8 cellular contexts compared by ENCODE assay signal in the genomic region with DNA sequence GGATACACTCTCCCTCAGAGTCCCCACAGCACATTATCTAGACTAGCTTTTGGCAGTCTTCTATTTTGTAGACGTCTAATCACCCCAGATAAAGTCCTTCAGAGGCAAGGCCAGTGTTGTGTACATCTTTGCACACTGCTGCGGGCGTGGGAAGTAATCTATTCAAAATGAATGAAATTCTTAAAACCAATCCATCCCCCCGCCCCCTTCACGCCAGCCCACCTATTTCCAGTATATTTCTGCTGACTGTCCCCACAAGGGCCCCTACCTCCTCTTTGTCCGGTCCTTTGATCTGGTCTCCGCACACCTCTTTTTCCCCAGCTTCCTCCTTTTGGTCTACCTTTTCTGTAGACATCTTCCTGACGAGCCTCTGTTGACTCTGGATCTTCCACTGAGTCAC. TPM values are rescaled to one million over a fixed set of nuclear protein-coding genes. Genes with fewer than 3 reads are reported as not detected.
DNase-seq lines count a peak whose midpoint lies in the region; ATAC-seq lines count a peak whose summit lies in the region.

No MANE protein-coding gene starts in this region.

- H3K9ac ChIP-seq in iPS-20b (ENCODE audit: low read depth, low read length), result peak overlapping the region; percentile 87; the same call in 1 of the 2 replicates

- no peaks in the 10 kb centered on the region for H3K27me3 Mint-ChIP-seq in IgD-negative memory B cell
- no peaks in the 10 kb centered on the region for H3K27me3 Mint-ChIP-seq in activated naive CD8-positive, alpha-beta T cell

- H3K4me3 Mint-ChIP-seq in IgD-negative memory B cell, result peak overlapping the region; percentile 90 to 99 (median 94)
- peak overlapping the region; percentile 73 for H3K4me3 Mint-ChIP-seq in activated naive CD8-positive, alpha-beta T cell
- H3K4me3 Mint-ChIP-seq in stimulated activated effector memory CD8-positive, alpha-beta T cell treated with anti-CD3 and anti-CD28 coated beads, Interleukin-12 subunit alpha, Interleukin-12 subunit beta, amount 100 ng/mL, for 72 hours, result peak overlapping the region; percentile 88

- peaks cover 3% of the 10 kb centered on the region for H3K36me3 Mint-ChIP-seq in IgD-negative memory B cell
- H3K36me3 Mint-ChIP-seq in activated naive CD8-positive, alpha-beta T cell, result peaks cover 7% of the 10 kb centered on the region
- peaks cover 70% of the 10 kb centered on the region for H3K36me3 Mint-ChIP-seq in stimulated activated effector memory CD8-positive, alpha-beta T cell treated with anti-CD3 and anti-CD28 coated beads, Interleukin-12 subunit alpha, Interleukin-12 subunit beta, amount 100 ng/mL, for 72 hours

- H3K27ac Mint-ChIP-seq in IgD-negative memory B cell, result peak overlapping the region in 2 of 3 donors; percentile 96
- peak overlapping the region; percentile 78 for H3K27ac Mint-ChIP-seq in activated naive CD8-positive, alpha-beta T cell
- peak overlapping the region; percentile 97 for H3K27ac Mint-ChIP-seq in stimulated activated effector memory CD8-positive, alpha-beta T cell treated with anti-CD3 and anti-CD28 coated beads, Interleukin-12 subunit alpha, Interleukin-12 subunit beta, amount 100 ng/mL, for 72 hours

- H3K4me3 ChIP-seq in iPS-20b (ENCODE audit: low read length), result peak overlapping the region; percentile 88

- DNase-seq in stimulated activated effector memory CD8-positive, alpha-beta T cell treated with anti-CD3 and anti-CD28 coated beads, Interleukin-12 subunit alpha, Interleukin-12 subunit beta, amount 100 ng/mL, for 72 hours (ENCODE audit: low spot score in 2 of 2), result no peak
- no peak for DNase-seq in stimulated activated naive CD4-positive, alpha-beta T cell treated with Interleukin-2 at 50 U/mL for 16 hours (lab: John Stamatoyannopoulos, UW)
- DNase-seq in Kasumi-1 (lab: John Stamatoyannopoulos, UW), result no peak

- no peaks in the 10 kb centered on the region for H3K27me3 ChIP-seq in iPS-20b (ENCODE audit: insufficient read depth, low read length)

- no peaks in the 10 kb centered on the region for H3K9me3 Mint-ChIP-seq in IgD-negative memory B cell
- H3K9me3 Mint-ChIP-seq in activated naive CD8-positive, alpha-beta T cell (ENCODE audit: low read depth), result no peaks in the 10 kb centered on the region
- H3K9me3 Mint-ChIP-seq in stimulated activated effector memory CD8-positive, alpha-beta T cell treated with anti-CD3 and anti-CD28 coated beads, Interleukin-12 subunit alpha, Interleukin-12 subunit beta, amount 100 ng/mL, for 72 hours, result no peaks in the 10 kb centered on the region

- no peaks in the 10 kb centered on the region for H3K9me3 ChIP-seq in iPS-20b (ENCODE audit: insufficient read depth, low read depth, low read length)

- H3K4me1 Mint-ChIP-seq in IgD-negative memory B cell, result peaks cover 28 to 34% (median 29%) of the 10 kb centered on the region in 3 donors
- peaks cover 41% of the 10 kb centered on the region for H3K4me1 Mint-ChIP-seq in activated naive CD8-positive, alpha-beta T cell (ENCODE audit: low read depth)
- H3K4me1 Mint-ChIP-seq in stimulated activated effector memory CD8-positive, alpha-beta T cell treated with anti-CD3 and anti-CD28 coated beads, Interleukin-12 subunit alpha, Interleukin-12 subunit beta, amount 100 ng/mL, for 72 hours, result peaks cover 58% of the 10 kb centered on the region

- no peak for ATAC-seq in stimulated activated effector memory CD8-positive, alpha-beta T cell treated with anti-CD3 and anti-CD28 coated beads, Interleukin-12 subunit alpha, Interleukin-12 subunit beta, amount 100 ng/mL, for 72 hours
- ATAC-seq in GM19395 (IDR thresholded peaks at IDR 0.05; ENCODE audit: unreplicated experiment), result no peak
- ATAC-seq in GM18502 (IDR thresholded peaks at IDR 0.05; ENCODE audit: poor library complexity, unreplicated experiment), result no peak

- peaks cover 31% of the 10 kb centered on the region for H3K36me3 ChIP-seq in iPS-20b (ENCODE audit: insufficient read depth, low read depth, low read length)

- H3K4me1 ChIP-seq in iPS-20b (ENCODE audit: insufficient read depth, low read length), result peaks cover 24% of the 10 kb centered on the region; the same call in 1 of the 2 replicates

- H3K27ac ChIP-seq in iPS-20b (ENCODE audit: low read length), result peak overlapping the region; percentile 41

RNA-seq across cellular contexts. Expression of gene BSCL2, which starts 0.4 kb away (rescaled TPM):
- 48.2 TPM for polyA plus RNA-seq in IgD-negative memory B cell

RNA-seq across cellular contexts. Expression of gene GNG3, which starts 0.6 kb away (rescaled TPM):
- polyA plus RNA-seq in IgD-negative memory B cell, result 13.3 TPM

RNA-seq across cellular contexts. Expression of gene LRRN4CL, which starts 17.5 kb away (rescaled TPM):
- polyA plus RNA-seq in IgD-negative memory B cell, result not detected

RNA-seq across cellular contexts. Expression of gene HNRNPUL2, which starts 20.4 kb away (rescaled TPM):
- polyA plus RNA-seq in IgD-negative memory B cell, result 2.8 TPM

RNA-seq across cellular contexts. Expression of gene TTC9C, which starts 21.4 kb away (rescaled TPM):
- 35.0 TPM for polyA plus RNA-seq in IgD-negative memory B cell
